In genomic region chr18:75455249-75456183, GRCh38 we compare ENCODE assay signal across 8 cellular contexts. TPM values are rescaled to one million over a fixed set of nuclear protein-coding genes. Genes with fewer than 3 reads are reported as not detected.
DNase-seq lines count a peak whose midpoint lies in the region; ATAC-seq and TF ChIP-seq lines count a peak whose summit lies in the region.

No MANE protein-coding gene starts in this region.

- peak overlapping the region; percentile 65 for H3K4me2 ChIP-seq in H9 (ENCODE audit: insufficient read depth, insufficient read length, low read length)
- peak overlapping the region; percentile 55 for H3K4me2 ChIP-seq in skeletal muscle satellite cell (ENCODE audit: low read length)

- in situ Hi-C loops in astrocyte of the cerebellum (cut with HindIII; ENCODE audit: low sequenced_read_pairs) = no loop called here

- no peak overlapping the region for H3K4ac ChIP-seq in H9 (ENCODE audit: low read depth, low read length)

- ATAC-seq in HG02571 (IDR thresholded peaks at IDR 0.05; ENCODE audit: unreplicated experiment) (no peak), GM21576 (IDR thresholded peaks at IDR 0.05; ENCODE audit: unreplicated experiment) (no peak)

- no peak for TF ChIP-seq CTCF in H9 (conservative IDR thresholded peaks at IDR 0.05)
- no peak for TF ChIP-seq CTCF in astrocyte of the cerebellum (IDR thresholded peaks at IDR 0.05; ENCODE audit: low read depth, low read length, missing control alignments)

- peaks cover 46% of the 10 kb centered on the region for H3K27me3 Mint-ChIP-seq in H9 (ENCODE audit: low read depth)

- H3K9ac ChIP-seq in H9 (ENCODE audit: extremely low read depth, insufficient read length, low read length) = no peak overlapping the region
- H3K9ac ChIP-seq in skeletal muscle satellite cell (ENCODE audit: low read depth, low read length) = no peak overlapping the region

- no peak overlapping the region for H3K18ac ChIP-seq in H9 (ENCODE audit: insufficient read length, low read depth, low read length)

- no CpG with 5 or more reads among the region's 84 CpGs for WGBS in H9 (ENCODE audit: extremely low coverage, insufficient read length, low lambda C conversion rate)

- H3K4me3 ChIP-seq in astrocyte of the cerebellum (ENCODE audit: low read depth, low read length) = peak overlapping the region; percentile 28
- H3K4me3 ChIP-seq in skeletal muscle satellite cell (ENCODE audit: low read length) = no peak overlapping the region

- H3K4me1 Mint-ChIP-seq in H9 = peaks cover 14 to 15% of the 10 kb centered on the region in 2 experiments

- H3K27me3 ChIP-seq in H9 (ENCODE audit: insufficient read depth, low read length) (peaks cover 4% of the 10 kb centered on the region; the same call in 1 of the 2 replicates), skeletal muscle satellite cell (ENCODE audit: control insufficient read depth, insufficient read depth, low read length) (no peaks in the 10 kb centered on the region)

- H3K79me2 ChIP-seq in H9 (ENCODE audit: insufficient read depth, low read length) = no peaks in the 10 kb centered on the region

- H2BK120ac ChIP-seq in H9 (ENCODE audit: low read depth, low read length, poor library complexity, severe bottlenecking) = no peak overlapping the region

- no peak overlapping the region for H2BK5ac ChIP-seq in H9 (ENCODE audit: insufficient read length, low read length)

- no peak overlapping the region for H3K27ac Mint-ChIP-seq in H9

- no peak overlapping the region for H3K56ac ChIP-seq in H9 (ENCODE audit: insufficient read length, low read depth, low read length)

- no peak overlapping the region for H2BK12ac ChIP-seq in H9 (ENCODE audit: insufficient read length, low read depth, low read length)

- no peak overlapping the region for H2BK15ac ChIP-seq in H9 (ENCODE audit: low read depth, low read length)

- no peak overlapping the region for H3K27ac ChIP-seq in H9 (ENCODE audit: insufficient read length, low read depth, low read length)

- H3K79me1 ChIP-seq in H9 (ENCODE audit: insufficient read depth, low read depth, low read length, poor library complexity, severe bottlenecking) = no peaks in the 10 kb centered on the region

- no peaks in the 10 kb centered on the region for H3K9me3 ChIP-seq in H9 (ENCODE audit: control insufficient read depth, low read depth, low read length)
- H3K9me3 ChIP-seq in skeletal muscle satellite cell (replicated peaks; ENCODE audit: low read length) = no peaks in the 10 kb centered on the region

- H3K9me3 Mint-ChIP-seq in H9 = peaks cover 11 to 16% of the 10 kb centered on the region in 2 experiments

- DNase-seq in H9 = peak; percentile 49
- DNase-seq in astrocyte of the cerebellum (ENCODE audit: low read depth) = no peak
- DNase-seq in iPS-NIHi11 (ENCODE audit: low spot score) = peak; percentile 58
- DNase-seq in activated effector memory CD4-positive, alpha-beta T cell treated with anti-CD3 and anti-CD28 coated beads, Interleukin-2, amount 50 U/mL, for 16 hours = no peak
- DNase-seq in DMS153 treated with DMSO at 0.1 percent for 48 hours (lab: John Stamatoyannopoulos, UW; ENCODE audit: unreplicated experiment) = no peak

- H3K36me3 Mint-ChIP-seq in H9 (ENCODE audit: insufficient read depth in 1 of 3, low read depth in 3 of 3) = peaks cover 0 to 16% (median 11%) of the 10 kb centered on the region in 3 experiments; a peak in 6 of 7 replicates

- H3T11ph ChIP-seq in H9 (ENCODE audit: low read length) = no peak overlapping the region

- H4K20me1 ChIP-seq in H9 (ENCODE audit: control insufficient read depth, insufficient read depth, insufficient read length) = no peaks in the 10 kb centered on the region

- H3K4me3 Mint-ChIP-seq in H9 = peak overlapping the region; percentile 53 to 80

- H3K14ac ChIP-seq in H9 (ENCODE audit: insufficient read depth, low read length) = no peak overlapping the region

- no peak overlapping the region for H4K5ac ChIP-seq in H9 (ENCODE audit: insufficient read length, low read depth, low read length)

- H4K91ac ChIP-seq in H9 (ENCODE audit: insufficient read length, low read depth, low read length) = no peak overlapping the region

- no peak overlapping the region for H2AFZ ChIP-seq in H9 (ENCODE audit: low read length)

- no peak overlapping the region for H4K8ac ChIP-seq in H9 (replicated peaks; ENCODE audit: insufficient read length, low read depth, low read length)

- H2AK5ac ChIP-seq in H9 (ENCODE audit: insufficient read length, low read length) = no peak overlapping the region

- no peak overlapping the region for H3K23ac ChIP-seq in H9 (ENCODE audit: insufficient read length, low read depth, low read length)

- H3K4me1 ChIP-seq in H9 (ENCODE audit: insufficient read depth, low read length) = no peaks in the 10 kb centered on the region
- peaks cover 6% of the 10 kb centered on the region for H3K4me1 ChIP-seq in skeletal muscle satellite cell (ENCODE audit: control insufficient read depth, insufficient read depth, low read length)

- no peaks in the 10 kb centered on the region for H3K36me3 ChIP-seq in skeletal muscle satellite cell (ENCODE audit: insufficient read depth, low read length)

- no peak overlapping the region for H2BK20ac ChIP-seq in H9 (ENCODE audit: low read depth, low read length, poor library complexity, severe bottlenecking)

- no peaks in the 10 kb centered on the region for H3K23me2 ChIP-seq in H9 (ENCODE audit: insufficient read length, low read depth, low read length, poor library complexity, severe bottlenecking)

RNA-seq across cellular contexts. Expression of gene SMIM21, which starts 28.0 kb away (rescaled TPM):
- total RNA-seq in H9 (2021) = not detected in 2 replicates
- total RNA-seq in skeletal muscle satellite cell (2012; rRNA removed) = not detected in 2 replicates

Comparison
In these comparisons a context has a peak if more than half of its experiments do, and no peak if none do; other contexts are left out.
1. DNase-seq: peak in H9 (single experiment) and iPS-NIHi11 (single experiment); none in astrocyte of the cerebellum (single experiment), activated effector memory CD4-positive, alpha-beta T cell treated with anti-CD3 and anti-CD28 coated beads, Interleukin-2, amount 50 U/mL, for 16 hours (single experiment) and DMS153 treated with DMSO at 0.1 percent for 48 hours (single experiment).